Comparison of ENCODE assay signal across 18 cellular contexts in genomic region chr9:135344915-135345500, GRCh38.
"Had no signal": no experiment of that assay in that cellular context is flagged by ENCODE, and none has a peak within 500 bp of the region (broad histone marks: within the 10 kb centered on the region; RNA-seq: fewer than 3 reads in every experiment).

No MANE protein-coding gene starts in this region.

- DNase-seq: activated naive CD4-positive, alpha-beta T cell treated with anti-CD3 and anti-CD28 coated beads, Interleukin-2, amount 50 U/mL, for 16 hours; activated naive CD8-positive, alpha-beta T cell treated with anti-CD3 and anti-CD28 coated beads, Interleukin-2, amount 50 U/mL, for 24 hours; activated T-cell treated with anti-CD3 and anti-CD28 coated beads, Interleukin-2, amount 50 U/mL, for 48 hours; brain microvascular endothelial cell; caudate nucleus; effector memory CD8-positive, alpha-beta T cell; gastrocnemius medialis; mesendoderm; mucosa of descending colon; nephron progenitor cell; retina; stimulated activated CD4-positive, alpha-beta T cell treated with anti-CD3 and anti-CD28 coated beads, Interleukin-4, amount 100 ng/mL, for 24 hours; stimulated activated naive CD8-positive, alpha-beta T cell treated with anti-CD3 and anti-CD28 coated beads, Interleukin-15, Interleukin-2, amounts not matched to agents 100 U/mL and 50 U/mL, for 24 hours; T-helper 1 cell; thyroid gland; upper lobe of right lung had no signal

- H3K27ac ChIP-seq: ascending aorta, brain microvascular endothelial cell, esophagus muscularis mucosa, gastrocnemius medialis, thyroid gland, upper lobe of right lung had no signal

- H3K9me3 Mint-ChIP-seq: activated naive CD8-positive, alpha-beta T cell treated with anti-CD3 and anti-CD28 coated beads, Interleukin-2, amount 50 U/mL, for 24 hours; effector memory CD8-positive, alpha-beta T cell; nephron progenitor cell had no signal

- H3K27me3 Mint-ChIP-seq: activated naive CD8-positive, alpha-beta T cell treated with anti-CD3 and anti-CD28 coated beads, Interleukin-2, amount 50 U/mL, for 24 hours had no signal

- ATAC-seq: activated naive CD8-positive, alpha-beta T cell treated with anti-CD3 and anti-CD28 coated beads, Interleukin-2, amount 50 U/mL, for 24 hours; effector memory CD8-positive, alpha-beta T cell; gastrocnemius medialis; mucosa of descending colon; stimulated activated naive CD8-positive, alpha-beta T cell treated with anti-CD3 and anti-CD28 coated beads, Interleukin-15, Interleukin-2, amounts not matched to agents 100 U/mL and 50 U/mL, for 24 hours; upper lobe of right lung had no signal

- H3K27ac Mint-ChIP-seq: activated naive CD8-positive, alpha-beta T cell treated with anti-CD3 and anti-CD28 coated beads, Interleukin-2, amount 50 U/mL, for 24 hours; effector memory CD8-positive, alpha-beta T cell; nephron progenitor cell had no signal

- H3K4me1 Mint-ChIP-seq: activated naive CD8-positive, alpha-beta T cell treated with anti-CD3 and anti-CD28 coated beads, Interleukin-2, amount 50 U/mL, for 24 hours had no signal

- H3K36me3 ChIP-seq: ascending aorta, brain microvascular endothelial cell, esophagus muscularis mucosa, gastrocnemius medialis, thyroid gland, upper lobe of right lung had no signal

- H3K4me3 ChIP-seq: ascending aorta, esophagus muscularis mucosa, gastrocnemius medialis, mucosa of descending colon, thyroid gland, upper lobe of right lung had no signal

- H3K4me3 Mint-ChIP-seq: activated naive CD8-positive, alpha-beta T cell treated with anti-CD3 and anti-CD28 coated beads, Interleukin-2, amount 50 U/mL, for 24 hours; effector memory CD8-positive, alpha-beta T cell; nephron progenitor cell had no signal

- H3K27me3 ChIP-seq: ascending aorta, brain microvascular endothelial cell, thyroid gland had no signal

- H3K4me1 ChIP-seq: ascending aorta, gastrocnemius medialis, thyroid gland, upper lobe of right lung had no signal

- H3K9me3 ChIP-seq: ascending aorta, esophagus muscularis mucosa, gastrocnemius medialis, mucosa of descending colon, thyroid gland, upper lobe of right lung had no signal
